Comparison of ENCODE assay signal across 1 cellular context in genomic region chr2:118661184-118661583, GRCh38.
TF ChIP-seq lines count a peak whose summit lies in the region.

No MANE protein-coding gene starts in this region.

TF ChIP-seq in H1, 55 proteins besides CTCF, POLR2A, EP300 and RAD21:
- TF ChIP-seq TEAD4 (IDR thresholded peaks at IDR 0.05; ENCODE audit: low read depth, low read length) = peak; percentile 21; the same call in 1 of the 2 replicates
- peak; percentile 76 for TF ChIP-seq BACH1 (IDR thresholded peaks at IDR 0.05; ENCODE audit: low read length)
- no peak for TF ChIP-seq RFX5 (IDR thresholded peaks at IDR 0.05; ENCODE audit: borderline replicate concordance, low read depth, low read length)
- peak; percentile 62; the same call in 1 of the 2 replicates for TF ChIP-seq MAFK (IDR thresholded peaks at IDR 0.05; ENCODE audit: low read depth, low read length)
TF ChIP-seq in H1: peak in this region for 3.
